In the genomic region with DNA sequence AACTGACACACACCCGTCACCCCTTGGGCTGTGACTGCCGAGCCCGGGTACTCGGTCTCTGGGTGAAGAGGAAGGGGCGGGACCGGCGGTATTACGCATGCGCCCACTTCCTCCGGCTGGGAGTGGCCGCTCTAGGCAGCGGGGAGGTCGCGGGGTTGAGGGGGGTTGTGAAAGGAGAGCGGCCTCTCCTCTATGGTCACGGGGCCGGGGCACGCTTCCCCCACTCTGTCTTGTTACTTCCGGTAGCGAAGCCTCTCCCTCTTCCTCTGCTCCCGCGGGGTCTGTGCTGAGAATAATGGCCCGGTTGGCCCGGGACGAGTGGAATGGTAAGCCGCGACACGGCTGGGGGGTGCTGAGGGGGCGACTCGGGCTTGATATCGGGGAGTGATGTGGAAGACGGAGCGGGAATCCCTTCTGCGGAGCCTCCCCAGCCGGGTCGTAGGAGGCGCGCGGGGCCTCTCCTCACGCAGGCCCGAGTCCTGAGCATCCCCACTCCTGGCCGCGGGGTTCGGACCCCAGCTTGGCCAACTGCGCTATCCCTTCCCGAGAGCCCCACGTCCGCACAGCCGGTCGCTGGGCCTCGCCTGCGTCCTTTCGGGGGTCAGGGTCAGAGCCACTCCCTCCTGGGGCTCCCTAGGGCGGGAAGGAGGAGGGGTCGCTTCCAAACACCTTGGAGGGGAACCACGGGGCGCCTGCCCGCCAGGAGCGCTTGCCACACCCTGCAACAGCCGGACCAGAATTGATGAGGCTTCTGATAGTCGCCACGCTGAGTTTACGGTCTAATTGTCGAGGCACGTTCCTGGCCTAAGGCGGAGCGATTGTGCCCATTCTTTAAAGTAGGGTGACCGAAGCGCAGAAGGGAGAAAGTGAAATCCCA, we compare ENCODE assay signal across 1 cellular context.
TF ChIP-seq lines count a peak whose summit lies in the region.

A gene with protein sequence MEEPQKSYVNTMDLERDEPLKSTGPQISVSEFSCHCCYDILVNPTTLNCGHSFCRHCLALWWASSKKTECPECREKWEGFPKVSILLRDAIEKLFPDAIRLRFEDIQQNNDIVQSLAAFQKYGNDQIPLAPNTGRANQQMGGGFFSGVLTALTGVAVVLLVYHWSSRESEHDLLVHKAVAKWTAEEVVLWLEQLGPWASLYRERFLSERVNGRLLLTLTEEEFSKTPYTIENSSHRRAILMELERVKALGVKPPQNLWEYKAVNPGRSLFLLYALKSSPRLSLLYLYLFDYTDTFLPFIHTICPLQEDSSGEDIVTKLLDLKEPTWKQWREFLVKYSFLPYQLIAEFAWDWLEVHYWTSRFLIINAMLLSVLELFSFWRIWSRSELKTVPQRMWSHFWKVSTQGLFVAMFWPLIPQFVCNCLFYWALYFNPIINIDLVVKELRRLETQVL (plus strand): TSS at position 259 of the 877 bp plus-strand sequence. CDS start 11,396 bp downstream, outside the sequence.

TF ChIP-seq in HepG2, 621 proteins besides CTCF, POLR2A, EP300 and RAD21 (continued from another document and continues in another):
- TF ChIP-seq, protein P1, sequence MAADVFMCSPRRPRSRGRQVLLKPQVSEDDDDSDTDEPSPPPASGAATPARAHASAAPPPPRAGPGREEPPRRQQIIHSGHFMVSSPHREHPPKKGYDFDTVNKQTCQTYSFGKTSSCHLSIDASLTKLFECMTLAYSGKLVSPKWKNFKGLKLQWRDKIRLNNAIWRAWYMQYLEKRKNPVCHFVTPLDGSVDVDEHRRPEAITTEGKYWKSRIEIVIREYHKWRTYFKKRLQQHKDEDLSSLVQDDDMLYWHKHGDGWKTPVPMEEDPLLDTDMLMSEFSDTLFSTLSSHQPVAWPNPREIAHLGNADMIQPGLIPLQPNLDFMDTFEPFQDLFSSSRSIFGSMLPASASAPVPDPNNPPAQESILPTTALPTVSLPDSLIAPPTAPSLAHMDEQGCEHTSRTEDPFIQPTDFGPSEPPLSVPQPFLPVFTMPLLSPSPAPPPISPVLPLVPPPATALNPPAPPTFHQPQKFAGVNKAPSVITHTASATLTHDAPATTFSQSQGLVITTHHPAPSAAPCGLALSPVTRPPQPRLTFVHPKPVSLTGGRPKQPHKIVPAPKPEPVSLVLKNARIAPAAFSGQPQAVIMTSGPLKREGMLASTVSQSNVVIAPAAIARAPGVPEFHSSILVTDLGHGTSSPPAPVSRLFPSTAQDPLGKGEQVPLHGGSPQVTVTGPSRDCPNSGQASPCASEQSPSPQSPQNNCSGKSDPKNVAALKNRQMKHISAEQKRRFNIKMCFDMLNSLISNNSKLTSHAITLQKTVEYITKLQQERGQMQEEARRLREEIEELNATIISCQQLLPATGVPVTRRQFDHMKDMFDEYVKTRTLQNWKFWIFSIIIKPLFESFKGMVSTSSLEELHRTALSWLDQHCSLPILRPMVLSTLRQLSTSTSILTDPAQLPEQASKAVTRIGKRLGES (CRISPR knock-in tag; IDR thresholded peaks at IDR 0.05; ENCODE audit: borderline replicate concordance) = peak; percentile 73
- TF ChIP-seq YEATS4 (CRISPR knock-in tag; IDR thresholded peaks at IDR 0.05; ENCODE audit: borderline replicate concordance) = peak; percentile 85
- TF ChIP-seq, protein P2, sequence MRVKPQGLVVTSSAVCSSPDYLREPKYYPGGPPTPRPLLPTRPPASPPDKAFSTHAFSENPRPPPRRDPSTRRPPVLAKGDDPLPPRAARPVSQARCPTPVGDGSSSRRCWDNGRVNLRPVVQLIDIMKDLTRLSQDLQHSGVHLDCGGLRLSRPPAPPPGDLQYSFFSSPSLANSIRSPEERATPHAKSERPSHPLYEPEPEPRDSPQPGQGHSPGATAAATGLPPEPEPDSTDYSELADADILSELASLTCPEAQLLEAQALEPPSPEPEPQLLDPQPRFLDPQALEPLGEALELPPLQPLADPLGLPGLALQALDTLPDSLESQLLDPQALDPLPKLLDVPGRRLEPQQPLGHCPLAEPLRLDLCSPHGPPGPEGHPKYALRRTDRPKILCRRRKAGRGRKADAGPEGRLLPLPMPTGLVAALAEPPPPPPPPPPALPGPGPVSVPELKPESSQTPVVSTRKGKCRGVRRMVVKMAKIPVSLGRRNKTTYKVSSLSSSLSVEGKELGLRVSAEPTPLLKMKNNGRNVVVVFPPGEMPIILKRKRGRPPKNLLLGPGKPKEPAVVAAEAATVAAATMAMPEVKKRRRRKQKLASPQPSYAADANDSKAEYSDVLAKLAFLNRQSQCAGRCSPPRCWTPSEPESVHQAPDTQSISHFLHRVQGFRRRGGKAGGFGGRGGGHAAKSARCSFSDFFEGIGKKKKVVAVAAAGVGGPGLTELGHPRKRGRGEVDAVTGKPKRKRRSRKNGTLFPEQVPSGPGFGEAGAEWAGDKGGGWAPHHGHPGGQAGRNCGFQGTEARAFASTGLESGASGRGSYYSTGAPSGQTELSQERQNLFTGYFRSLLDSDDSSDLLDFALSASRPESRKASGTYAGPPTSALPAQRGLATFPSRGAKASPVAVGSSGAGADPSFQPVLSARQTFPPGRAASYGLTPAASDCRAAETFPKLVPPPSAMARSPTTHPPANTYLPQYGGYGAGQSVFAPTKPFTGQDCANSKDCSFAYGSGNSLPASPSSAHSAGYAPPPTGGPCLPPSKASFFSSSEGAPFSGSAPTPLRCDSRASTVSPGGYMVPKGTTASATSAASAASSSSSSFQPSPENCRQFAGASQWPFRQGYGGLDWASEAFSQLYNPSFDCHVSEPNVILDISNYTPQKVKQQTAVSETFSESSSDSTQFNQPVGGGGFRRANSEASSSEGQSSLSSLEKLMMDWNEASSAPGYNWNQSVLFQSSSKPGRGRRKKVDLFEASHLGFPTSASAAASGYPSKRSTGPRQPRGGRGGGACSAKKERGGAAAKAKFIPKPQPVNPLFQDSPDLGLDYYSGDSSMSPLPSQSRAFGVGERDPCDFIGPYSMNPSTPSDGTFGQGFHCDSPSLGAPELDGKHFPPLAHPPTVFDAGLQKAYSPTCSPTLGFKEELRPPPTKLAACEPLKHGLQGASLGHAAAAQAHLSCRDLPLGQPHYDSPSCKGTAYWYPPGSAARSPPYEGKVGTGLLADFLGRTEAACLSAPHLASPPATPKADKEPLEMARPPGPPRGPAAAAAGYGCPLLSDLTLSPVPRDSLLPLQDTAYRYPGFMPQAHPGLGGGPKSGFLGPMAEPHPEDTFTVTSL (CRISPR knock-in tag; IDR thresholded peaks at IDR 0.05; ENCODE audit: borderline replicate concordance) = 0 out of 2 replicates have a peak, but pooled peaks have one; percentile 28
- TF ChIP-seq NR2F6 (IDR thresholded peaks at IDR 0.05) = peak; percentile 39; the same call in 1 of the 2 replicates
- TF ChIP-seq NR2F6 (CRISPR knock-in tag; IDR thresholded peaks at IDR 0.05) = peak; percentile 71
- peak; percentile 95; the same call in 1 of the 2 replicates for TF ChIP-seq TARDBP (CRISPR knock-in tag; IDR thresholded peaks at IDR 0.05)
- no peak for TF ChIP-seq TIGD3 (CRISPR knock-in tag; IDR thresholded peaks at IDR 0.05; ENCODE audit: borderline replicate concordance)
- TF ChIP-seq RNF219 (CRISPR knock-in tag; IDR thresholded peaks at IDR 0.05) = no peak
- TF ChIP-seq, protein P3, sequence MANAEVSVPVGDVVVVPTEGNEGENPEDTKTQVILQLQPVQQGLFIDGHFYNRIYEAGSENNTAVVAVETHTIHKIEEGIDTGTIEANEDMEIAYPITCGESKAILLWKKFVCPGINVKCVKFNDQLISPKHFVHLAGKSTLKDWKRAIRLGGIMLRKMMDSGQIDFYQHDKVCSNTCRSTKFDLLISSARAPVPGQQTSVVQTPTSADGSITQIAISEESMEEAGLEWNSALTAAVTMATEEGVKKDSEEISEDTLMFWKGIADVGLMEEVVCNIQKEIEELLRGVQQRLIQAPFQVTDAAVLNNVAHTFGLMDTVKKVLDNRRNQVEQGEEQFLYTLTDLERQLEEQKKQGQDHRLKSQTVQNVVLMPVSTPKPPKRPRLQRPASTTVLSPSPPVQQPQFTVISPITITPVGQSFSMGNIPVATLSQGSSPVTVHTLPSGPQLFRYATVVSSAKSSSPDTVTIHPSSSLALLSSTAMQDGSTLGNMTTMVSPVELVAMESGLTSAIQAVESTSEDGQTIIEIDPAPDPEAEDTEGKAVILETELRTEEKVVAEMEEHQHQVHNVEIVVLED (CRISPR knock-in tag; IDR thresholded peaks at IDR 0.05; ENCODE audit: borderline replicate concordance) = peak; percentile 88
- TF ChIP-seq FOXK2 (IDR thresholded peaks at IDR 0.05) = peak; percentile 59; the same call in 1 of the 2 replicates
- TF ChIP-seq HMGXB3 (CRISPR knock-in tag; IDR thresholded peaks at IDR 0.05; ENCODE audit: borderline replicate concordance) = peak; percentile 89
- TF ChIP-seq KLF9 (CRISPR knock-in tag; IDR thresholded peaks at IDR 0.05; ENCODE audit: low read depth) = peak; percentile 99
- peak; percentile 82 for TF ChIP-seq ZNF740 (CRISPR knock-in tag; IDR thresholded peaks at IDR 0.05)
- TF ChIP-seq, protein P4, sequence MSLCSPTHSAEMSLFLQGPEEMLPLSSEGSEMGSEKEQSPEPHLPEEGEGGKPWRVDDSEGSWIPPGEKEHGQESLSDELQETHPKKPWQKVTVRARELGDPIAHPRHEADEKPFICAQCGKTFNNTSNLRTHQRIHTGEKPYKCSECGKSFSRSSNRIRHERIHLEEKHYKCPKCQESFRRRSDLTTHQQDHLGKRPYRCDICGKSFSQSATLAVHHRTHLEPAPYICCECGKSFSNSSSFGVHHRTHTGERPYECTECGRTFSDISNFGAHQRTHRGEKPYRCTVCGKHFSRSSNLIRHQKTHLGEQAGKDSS (CRISPR knock-in tag; IDR thresholded peaks at IDR 0.05; ENCODE audit: borderline replicate concordance, low read depth) = peak; percentile 66; the same call in 1 of the 2 replicates
- peak; percentile 11; the same call in 1 of the 2 replicates for TF ChIP-seq SAFB2 (CRISPR knock-in tag; IDR thresholded peaks at IDR 0.05; ENCODE audit: borderline replicate concordance, low read depth)
- TF ChIP-seq ZNF543 (CRISPR knock-in tag; IDR thresholded peaks at IDR 0.05) = no peak
- TF ChIP-seq CENPX (CRISPR knock-in tag; IDR thresholded peaks at IDR 0.05) = no peak
- peak; percentile 98 for TF ChIP-seq TAF1 (CRISPR knock-in tag; IDR thresholded peaks at IDR 0.05)
